ENCODE assay signal across 10 cellular contexts in genomic region chr11:126391970-126392637, GRCh38. TPM values are rescaled to one million over a fixed set of nuclear protein-coding genes. Genes with fewer than 3 reads are reported as not detected.
DNase-seq lines count a peak whose midpoint lies in the region; ATAC-seq and TF ChIP-seq lines count a peak whose summit lies in the region.
"Had no signal": no experiment of that assay in that cellular context is flagged by ENCODE, and none has a peak within 500 bp of the region (broad histone marks: within the 10 kb centered on the region; RNA-seq: fewer than 3 reads in every experiment).

No MANE protein-coding gene starts in this region.

- H3K27me3 Mint-ChIP-seq in activated naive CD8-positive, alpha-beta T cell treated with anti-CD3 and anti-CD28 coated beads, Interleukin-2, amount 10 ng/mL, durations not matched to agents 7 days and 5 days, result no peaks in the 10 kb centered on the region
- no peaks in the 10 kb centered on the region for H3K27me3 Mint-ChIP-seq in activated naive CD8-positive, alpha-beta T cell treated with anti-CD3 and anti-CD28 coated beads, Interleukin-2, amount 50 U/mL, for 24 hours
- no peaks in the 10 kb centered on the region for H3K27me3 Mint-ChIP-seq in chondrocyte (ENCODE audit: low read depth)
- peaks cover 5% of the 10 kb centered on the region for H3K27me3 Mint-ChIP-seq in neural progenitor cell (ENCODE audit: insufficient read depth, low read depth)
- no peaks in the 10 kb centered on the region for H3K27me3 Mint-ChIP-seq in activated CD4-positive, alpha-beta T cell treated with anti-CD3 and anti-CD28 coated beads, Interleukin-2, amount 10 ng/mL, durations not matched to agents 24 days and 14 days
- H3K27me3 Mint-ChIP-seq in activated CD4-positive, alpha-beta T cell treated with anti-CD3 and anti-CD28 coated beads, Interleukin-2, amount 10 ng/mL, durations not matched to agents 7 days and 5 days, result no peaks in the 10 kb centered on the region

- CTCF ChIA-PET in activated CD4-positive, alpha-beta T cell treated with anti-CD3 and anti-CD28 coated beads, Interleukin-2, amount 10 ng/mL, durations not matched to agents 7 days and 5 days (lab: Charles Lee), result interaction anchor here (0.7 to 1.8 kb wide), 2 partner anchors 10 to 450 kb away, joined by 4 read pairs; no protein-coding TSS in a partner anchor

- no peaks in the 10 kb centered on the region for H4K20me1 ChIP-seq in neural progenitor cell (ENCODE audit: low read depth)

- H3K36me3 ChIP-seq in KOPT-K1 (ENCODE audit: insufficient read depth, low read length) (no peaks in the 10 kb centered on the region), neural progenitor cell (no peaks in the 10 kb centered on the region)
- H3K36me3 ChIP-seq: upper lobe of left lung had no signal

- no peak for ATAC-seq in activated naive CD8-positive, alpha-beta T cell treated with anti-CD3 and anti-CD28 coated beads, Interleukin-2, amount 10 ng/mL, durations not matched to agents 7 days and 5 days (ENCODE audit: low read depth)
- ATAC-seq in activated naive CD8-positive, alpha-beta T cell treated with anti-CD3 and anti-CD28 coated beads, Interleukin-2, amount 50 U/mL, for 24 hours, result no peak

- no peak overlapping the region for H3K4me3 ChIP-seq in neural progenitor cell
- H3K4me3 ChIP-seq: lung, upper lobe of left lung had no signal

- H3K4me3 Mint-ChIP-seq in activated naive CD8-positive, alpha-beta T cell treated with anti-CD3 and anti-CD28 coated beads, Interleukin-2, amount 10 ng/mL, durations not matched to agents 7 days and 5 days, result no peak overlapping the region
- H3K4me3 Mint-ChIP-seq in activated naive CD8-positive, alpha-beta T cell treated with anti-CD3 and anti-CD28 coated beads, Interleukin-2, amount 50 U/mL, for 24 hours, result no peak overlapping the region
- H3K4me3 Mint-ChIP-seq in chondrocyte (ENCODE audit: unreplicated experiment), result no peak overlapping the region
- H3K4me3 Mint-ChIP-seq in neural progenitor cell, result no peak overlapping the region
- H3K4me3 Mint-ChIP-seq in activated CD4-positive, alpha-beta T cell treated with anti-CD3 and anti-CD28 coated beads, Interleukin-2, amount 10 ng/mL, durations not matched to agents 24 days and 14 days, result no peak overlapping the region
- H3K4me3 Mint-ChIP-seq in activated CD4-positive, alpha-beta T cell treated with anti-CD3 and anti-CD28 coated beads, Interleukin-2, amount 10 ng/mL, durations not matched to agents 7 days and 5 days, result no peak overlapping the region

- H3F3A ChIP-seq in neural progenitor cell (ENCODE audit: low read depth), result no peaks in the 10 kb centered on the region

- H3K4me1 Mint-ChIP-seq in activated naive CD8-positive, alpha-beta T cell treated with anti-CD3 and anti-CD28 coated beads, Interleukin-2, amount 10 ng/mL, durations not matched to agents 7 days and 5 days, result peaks cover 6% of the 10 kb centered on the region
- H3K4me1 Mint-ChIP-seq in activated naive CD8-positive, alpha-beta T cell treated with anti-CD3 and anti-CD28 coated beads, Interleukin-2, amount 50 U/mL, for 24 hours, result peaks cover 3% of the 10 kb centered on the region
- H3K4me1 Mint-ChIP-seq in chondrocyte (ENCODE audit: low read depth) (peaks cover 50% of the 10 kb centered on the region), neural progenitor cell (peaks cover 13% of the 10 kb centered on the region)
- H3K4me1 Mint-ChIP-seq in activated CD4-positive, alpha-beta T cell treated with anti-CD3 and anti-CD28 coated beads, Interleukin-2, amount 10 ng/mL, durations not matched to agents 24 days and 14 days, result no peaks in the 10 kb centered on the region
- H3K4me1 Mint-ChIP-seq in activated CD4-positive, alpha-beta T cell treated with anti-CD3 and anti-CD28 coated beads, Interleukin-2, amount 10 ng/mL, durations not matched to agents 7 days and 5 days, result peaks cover 5% of the 10 kb centered on the region

- intact Hi-C loops in activated CD4-positive, alpha-beta T cell treated with anti-CD3 and anti-CD28 coated beads, Interleukin-2, amount 10 ng/mL, durations not matched to agents 24 days and 14 days (cut with micrococcal nuclease), result no loop called here

- peaks cover 5% of the 10 kb centered on the region for H3K79me2 ChIP-seq in neural progenitor cell (ENCODE audit: low read depth)

- no peaks in the 10 kb centered on the region for H3K27me3 ChIP-seq in neural progenitor cell
- H3K27me3 ChIP-seq: upper lobe of left lung had no signal

- no peak for DNase-seq in activated naive CD8-positive, alpha-beta T cell treated with anti-CD3 and anti-CD28 coated beads, Interleukin-2, amount 10 ng/mL, durations not matched to agents 7 days and 5 days
- DNase-seq in activated naive CD8-positive, alpha-beta T cell treated with anti-CD3 and anti-CD28 coated beads, Interleukin-2, amount 50 U/mL, for 24 hours, result no peak
- DNase-seq in chondrocyte (ENCODE audit: low spot score) (no peak), neural progenitor cell (ENCODE audit: low spot score) (peak; percentile 31), NCI-H2029 (lab: John Stamatoyannopoulos, UW) (no peak)
- no peak for DNase-seq in activated CD4-positive, alpha-beta T cell treated with anti-CD3 and anti-CD28 coated beads, Interleukin-2, amount 10 ng/mL, durations not matched to agents 24 days and 14 days
- DNase-seq in activated CD4-positive, alpha-beta T cell treated with anti-CD3 and anti-CD28 coated beads, Interleukin-2, amount 10 ng/mL, durations not matched to agents 7 days and 5 days, result no peak

- H3K9ac ChIP-seq in neural progenitor cell, result no peak overlapping the region

- H3K9me3 Mint-ChIP-seq in activated naive CD8-positive, alpha-beta T cell treated with anti-CD3 and anti-CD28 coated beads, Interleukin-2, amount 10 ng/mL, durations not matched to agents 7 days and 5 days, result no peaks in the 10 kb centered on the region
- H3K9me3 Mint-ChIP-seq in activated naive CD8-positive, alpha-beta T cell treated with anti-CD3 and anti-CD28 coated beads, Interleukin-2, amount 50 U/mL, for 24 hours, result no peaks in the 10 kb centered on the region
- H3K9me3 Mint-ChIP-seq in chondrocyte (ENCODE audit: low read depth) (no peaks in the 10 kb centered on the region), neural progenitor cell (no peaks in the 10 kb centered on the region)
- H3K9me3 Mint-ChIP-seq in activated CD4-positive, alpha-beta T cell treated with anti-CD3 and anti-CD28 coated beads, Interleukin-2, amount 10 ng/mL, durations not matched to agents 24 days and 14 days, result no peaks in the 10 kb centered on the region
- H3K9me3 Mint-ChIP-seq in activated CD4-positive, alpha-beta T cell treated with anti-CD3 and anti-CD28 coated beads, Interleukin-2, amount 10 ng/mL, durations not matched to agents 7 days and 5 days, result no peaks in the 10 kb centered on the region

- TF ChIP-seq CTCF in chondrocyte (IDR thresholded peaks at IDR 0.05), result peak; percentile 29
- TF ChIP-seq CTCF in neural progenitor cell (IDR thresholded peaks at IDR 0.05), result peak; percentile 35

- peaks cover 8% of the 10 kb centered on the region for H3K4me1 ChIP-seq in neural progenitor cell

- no peak overlapping the region for H3K4me2 ChIP-seq in neural progenitor cell

- no peak overlapping the region for H2AFZ ChIP-seq in neural progenitor cell (replicated peaks)

- peak overlapping the region; percentile 59 for H3K27ac ChIP-seq in KOPT-K1 (ENCODE audit: low read depth, low read length, poor library complexity, severe bottlenecking)
- H3K27ac ChIP-seq in neural progenitor cell, result no peak overlapping the region

- no peaks in the 10 kb centered on the region for H3K36me3 Mint-ChIP-seq in activated naive CD8-positive, alpha-beta T cell treated with anti-CD3 and anti-CD28 coated beads, Interleukin-2, amount 10 ng/mL, durations not matched to agents 7 days and 5 days
- H3K36me3 Mint-ChIP-seq in activated naive CD8-positive, alpha-beta T cell treated with anti-CD3 and anti-CD28 coated beads, Interleukin-2, amount 50 U/mL, for 24 hours (ENCODE audit: low read depth), result no peaks in the 10 kb centered on the region
- H3K36me3 Mint-ChIP-seq in chondrocyte (ENCODE audit: low read depth) (peaks cover 1% of the 10 kb centered on the region), neural progenitor cell (peaks cover 3% of the 10 kb centered on the region)
- no peaks in the 10 kb centered on the region for H3K36me3 Mint-ChIP-seq in activated CD4-positive, alpha-beta T cell treated with anti-CD3 and anti-CD28 coated beads, Interleukin-2, amount 10 ng/mL, durations not matched to agents 24 days and 14 days (ENCODE audit: low read depth)
- no peaks in the 10 kb centered on the region for H3K36me3 Mint-ChIP-seq in activated CD4-positive, alpha-beta T cell treated with anti-CD3 and anti-CD28 coated beads, Interleukin-2, amount 10 ng/mL, durations not matched to agents 7 days and 5 days (ENCODE audit: low read depth)

- POLR2A ChIA-PET in activated naive CD8-positive, alpha-beta T cell treated with anti-CD3 and anti-CD28 coated beads, Interleukin-2, amount 10 ng/mL, durations not matched to agents 7 days and 5 days (lab: Charles Lee), result no interaction called here
- POLR2A ChIA-PET in activated CD4-positive, alpha-beta T cell treated with anti-CD3 and anti-CD28 coated beads, Interleukin-2, amount 10 ng/mL, durations not matched to agents 7 days and 5 days (lab: Charles Lee), result no interaction called here

- H3K27ac Mint-ChIP-seq in activated naive CD8-positive, alpha-beta T cell treated with anti-CD3 and anti-CD28 coated beads, Interleukin-2, amount 10 ng/mL, durations not matched to agents 7 days and 5 days, result peak overlapping the region; percentile 45
- no peak overlapping the region for H3K27ac Mint-ChIP-seq in activated naive CD8-positive, alpha-beta T cell treated with anti-CD3 and anti-CD28 coated beads, Interleukin-2, amount 50 U/mL, for 24 hours
- no peak overlapping the region for H3K27ac Mint-ChIP-seq in chondrocyte (ENCODE audit: unreplicated experiment)
- H3K27ac Mint-ChIP-seq in neural progenitor cell, result no peak overlapping the region
- no peak overlapping the region for H3K27ac Mint-ChIP-seq in activated CD4-positive, alpha-beta T cell treated with anti-CD3 and anti-CD28 coated beads, Interleukin-2, amount 10 ng/mL, durations not matched to agents 24 days and 14 days
- H3K27ac Mint-ChIP-seq in activated CD4-positive, alpha-beta T cell treated with anti-CD3 and anti-CD28 coated beads, Interleukin-2, amount 10 ng/mL, durations not matched to agents 7 days and 5 days, result no peak overlapping the region

- no peaks in the 10 kb centered on the region for H3K9me3 ChIP-seq in KOPT-K1 (ENCODE audit: insufficient read depth, low read length, poor library complexity, severe bottlenecking)
- H3K9me3 ChIP-seq in neural progenitor cell (ENCODE audit: low read depth), result no peaks in the 10 kb centered on the region
- H3K9me3 ChIP-seq: upper lobe of left lung had no signal

RNA-seq across cellular contexts. Expression of gene ST3GAL4, which starts 36.6 kb away (rescaled TPM):
- total RNA-seq in activated naive CD8-positive, alpha-beta T cell treated with anti-CD3 and anti-CD28 coated beads, Interleukin-2, amount 10 ng/mL, durations not matched to agents 7 days and 5 days, result 1 to 10 TPM; 6.3 to 8.5 TPM
- total RNA-seq in chondrocyte (30.7 to 75.9 TPM (median 30.9 TPM) in 3 replicates), neural progenitor cell (ENCODE audit: low replicate concordance) (13.0 and 17.9 TPM in 2 replicates)
- 12.3 and 13.3 TPM in 2 replicates for total RNA-seq in activated CD4-positive, alpha-beta T cell treated with anti-CD3 and anti-CD28 coated beads, Interleukin-2, amount 10 ng/mL, durations not matched to agents 24 days and 14 days
- 1 to 10 TPM; 7.5 to 7.6 TPM for total RNA-seq in activated CD4-positive, alpha-beta T cell treated with anti-CD3 and anti-CD28 coated beads, Interleukin-2, amount 10 ng/mL, durations not matched to agents 7 days and 5 days
